Comparison of ENCODE assay signal across 9 cellular contexts in genomic region chr5:76402251-76402879, GRCh38. TPM values are rescaled to one million over a fixed set of nuclear protein-coding genes. Genes with fewer than 3 reads are reported as not detected.
DNase-seq lines count a peak whose midpoint lies in the region; ATAC-seq and TF ChIP-seq lines count a peak whose summit lies in the region.
"Had no signal": no experiment of that assay in that cellular context is flagged by ENCODE, and none has a peak within 500 bp of the region (broad histone marks: within the 10 kb centered on the region; RNA-seq: fewer than 3 reads in every experiment).

No MANE protein-coding gene starts in this region.

- H3K27me3 ChIP-seq in PC-3 (ENCODE audit: low read length) (peaks cover 67% of the 10 kb centered on the region), heart right ventricle (peaks cover 4 to 57% (median 29%) of the 10 kb centered on the region in 7 donors), sigmoid colon (peaks cover 9 to 30% (median 10%) of the 10 kb centered on the region in 3 donors)

- TF ChIP-seq POLR2A in sigmoid colon (IDR thresholded peaks at IDR 0.05): no peak

- BruUV-seq in PC-3 (replicated peaks; lab: Mats Ljungman, UMichigan): no TSS peak

- H3K4me3 Mint-ChIP-seq in activated T-helper 2 cell treated with anti-CD3 and anti-CD28 coated beads, Interferon-gamma antibody, Interleukin-2, Interleukin-4, amounts not matched to agents 10 μg/mL and 5 μg/mL and 100 μg/mL, durations not matched to agents 14 hours and 24 hours and 36 hours (ENCODE audit: low read depth): peak overlapping the region; percentile 95

- H3K36me3 ChIP-seq in PC-3 (ENCODE audit: low read depth, low read length): no peaks in the 10 kb centered on the region; the same call in 1 of the 2 replicates
- H3K36me3 ChIP-seq in heart right ventricle: no peaks in the 10 kb centered on the region
- H3K36me3 ChIP-seq in sigmoid colon: no peaks in the 10 kb centered on the region

- H3K4me3 ChIP-seq in PC-3 (ENCODE audit: low read length): peak overlapping the region; percentile 66
- peak overlapping the region in 9 of 10 donors; percentile 51 to 79 (median 64) for H3K4me3 ChIP-seq in heart right ventricle
- peak overlapping the region; percentile 33 to 63 (median 58) for H3K4me3 ChIP-seq in sigmoid colon

- H3K36me3 Mint-ChIP-seq in activated T-helper 2 cell treated with anti-CD3 and anti-CD28 coated beads, Interferon-gamma antibody, Interleukin-2, Interleukin-4, amounts not matched to agents 10 μg/mL and 5 μg/mL and 100 μg/mL, durations not matched to agents 14 hours and 24 hours and 36 hours (ENCODE audit: low read depth): peaks cover 10% of the 10 kb centered on the region

- no peaks in the 10 kb centered on the region for H3K4me1 ChIP-seq in PC-3 (ENCODE audit: insufficient read depth, low read length)
- H3K4me1 ChIP-seq in heart right ventricle: peaks cover 0 to 58% (median 19%) of the 10 kb centered on the region in 9 donors
- H3K4me1 ChIP-seq in sigmoid colon: peaks cover 0 to 21% (median 11%) of the 10 kb centered on the region in 4 donors

- no peak for TF ChIP-seq EP300 in sigmoid colon (IDR thresholded peaks at IDR 0.05)

- peak overlapping the region; percentile 94 for H3K27ac Mint-ChIP-seq in activated T-helper 2 cell treated with anti-CD3 and anti-CD28 coated beads, Interferon-gamma antibody, Interleukin-2, Interleukin-4, amounts not matched to agents 10 μg/mL and 5 μg/mL and 100 μg/mL, durations not matched to agents 14 hours and 24 hours and 36 hours

- peaks cover 43% of the 10 kb centered on the region for H3K4me1 Mint-ChIP-seq in activated T-helper 2 cell treated with anti-CD3 and anti-CD28 coated beads, Interferon-gamma antibody, Interleukin-2, Interleukin-4, amounts not matched to agents 10 μg/mL and 5 μg/mL and 100 μg/mL, durations not matched to agents 14 hours and 24 hours and 36 hours (ENCODE audit: low read depth)

- intact Hi-C loops in PC-3 (cut with micrococcal nuclease) (no loop called here), heart right ventricle (cut with DNase I) (loop anchor here in 5 of 10 donors (10.0 kb wide), 3 partner anchors 142 to 172 kb away; no protein-coding TSS in a partner anchor), sigmoid colon (cut with DNase I) (loop anchor here (2.0 to 5.0 kb wide), 2 partner anchors 140 to 180 kb away; no protein-coding TSS in a partner anchor)
- intact Hi-C loops in activated T-helper 2 cell treated with anti-CD3 and anti-CD28 coated beads, Interferon-gamma antibody, Interleukin-2, Interleukin-4, amounts not matched to agents 10 μg/mL and 5 μg/mL and 100 μg/mL, durations not matched to agents 14 hours and 24 hours and 36 hours (cut with micrococcal nuclease): loop anchor here (1.0 to 10.0 kb wide), 13 partner anchors 34 to 1065 kb away; partner anchors contain the start of genes AGGF1 and HMGCR

- H3K9ac ChIP-seq in PC-3 (ENCODE audit: low read length): no peak overlapping the region

- H3K9me3 Mint-ChIP-seq in activated T-helper 2 cell treated with anti-CD3 and anti-CD28 coated beads, Interferon-gamma antibody, Interleukin-2, Interleukin-4, amounts not matched to agents 10 μg/mL and 5 μg/mL and 100 μg/mL, durations not matched to agents 14 hours and 24 hours and 36 hours: no peaks in the 10 kb centered on the region

- H3K4me2 ChIP-seq in PC-3 (ENCODE audit: low read length): peak overlapping the region; percentile 88

- ATAC-seq in GM18520 (IDR thresholded peaks at IDR 0.05; ENCODE audit: unreplicated experiment) (peak; percentile 16), HG02973 (IDR thresholded peaks at IDR 0.05; ENCODE audit: unreplicated experiment) (peak; percentile 34), PC-3 (no peak), heart right ventricle (peak; percentile 44 to 77 (median 59))

- H3F3A ChIP-seq in PC-3 (ENCODE audit: low read length, unreplicated experiment): no peaks in the 10 kb centered on the region

- H3K27ac ChIP-seq in PC-3 (ENCODE audit: low read length) (no peak overlapping the region), heart right ventricle (peak overlapping the region in 7 of 10 donors; percentile 45 to 97 (median 52)), sigmoid colon (peak overlapping the region; percentile 54 to 77 (median 70))
- H3K27ac ChIP-seq: epithelial cell of prostate had no signal

- H4K20me1 ChIP-seq in PC-3 (ENCODE audit: low read length): no peaks in the 10 kb centered on the region

- POLR2A ChIA-PET in PC-3 (lab: Charles Lee; ENCODE audit: unreplicated experiment): no interaction called here

- DNase-seq in PC-3 (no peak), heart right ventricle (peak; percentile 27 to 46), sigmoid colon (no peak), globus pallidus (ENCODE audit: low spot score) (no peak), NCI-H146 (lab: John Stamatoyannopoulos, UW) (no peak)
- DNase-seq in activated T-helper 2 cell treated with anti-CD3 and anti-CD28 coated beads, Interferon-gamma antibody, Interleukin-2, Interleukin-4, amounts not matched to agents 10 μg/mL and 5 μg/mL and 100 μg/mL, durations not matched to agents 14 hours and 24 hours and 36 hours (ENCODE audit: low spot score): peak; percentile 76

- CTCF ChIA-PET in PC-3 (lab: Charles Lee): no interaction called here

- TF ChIP-seq CTCF in PC-3 (conservative IDR thresholded peaks at IDR 0.05; ENCODE audit: low read depth, low read length) (no peak), heart right ventricle (IDR thresholded peaks at IDR 0.05) (no peak), sigmoid colon (IDR thresholded peaks at IDR 0.05) (no peak)

- H3K9me2 ChIP-seq in PC-3 (replicated peaks; ENCODE audit: low read length): no peaks in the 10 kb centered on the region

- no peaks in the 10 kb centered on the region for H3K79me2 ChIP-seq in PC-3 (ENCODE audit: low read length)

- 3 to 4% methylated on average over 24 of the region's 24 CpGs for WGBS in heart right ventricle, 2 donors
- WGBS in sigmoid colon, 2 donors: 0 to 1% methylated on average over 24 of the region's 24 CpGs

- no peaks in the 10 kb centered on the region for H3K9me3 ChIP-seq in PC-3 (ENCODE audit: low read length)
- no peaks in the 10 kb centered on the region for H3K9me3 ChIP-seq in heart right ventricle
- H3K9me3 ChIP-seq in sigmoid colon: no peaks in the 10 kb centered on the region

- peak overlapping the region; percentile 71 for H2AFZ ChIP-seq in PC-3 (ENCODE audit: low read length)

- peaks cover 14% of the 10 kb centered on the region for H3K27me3 Mint-ChIP-seq in activated T-helper 2 cell treated with anti-CD3 and anti-CD28 coated beads, Interferon-gamma antibody, Interleukin-2, Interleukin-4, amounts not matched to agents 10 μg/mL and 5 μg/mL and 100 μg/mL, durations not matched to agents 14 hours and 24 hours and 36 hours (ENCODE audit: low read depth)

RNA-seq across cellular contexts. Expression of gene IQGAP2, which starts 0.7 kb away (rescaled TPM):
- total RNA-seq in PC-3 (2014; rRNA removed) (not detected in 2 replicates), heart right ventricle (10 to 100 TPM in 1 of 10 donors, 1 to 10 TPM in 9; 2.6 to 22.3 (median 5.3) TPM), sigmoid colon (10 to 100 TPM; 15.0 to 24.6 (median 16.3) TPM)
- total RNA-seq in activated T-helper 2 cell treated with anti-CD3 and anti-CD28 coated beads, Interferon-gamma antibody, Interleukin-2, Interleukin-4, amounts not matched to agents 10 μg/mL and 5 μg/mL and 100 μg/mL, durations not matched to agents 14 hours and 24 hours and 36 hours: 28.3 and 29.5 TPM in 2 replicates
- polyA plus RNA-seq in heart right ventricle (1 to 10 TPM; 2.5 to 3.1 TPM), sigmoid colon (10 to 100 TPM; 40.5 to 85.3 (median 67.3) TPM)

Comparison
In these comparisons a context has a peak if more than half of its experiments do, and no peak if none do; other contexts are left out.
1. DNase-seq: peak in activated T-helper 2 cell treated with anti-CD3 and anti-CD28 coated beads, Interferon-gamma antibody, Interleukin-2, Interleukin-4, amounts not matched to agents 10 μg/mL and 5 μg/mL and 100 μg/mL, durations not matched to agents 14 hours and 24 hours and 36 hours (single experiment) and heart right ventricle (2 of 2); none in PC-3 (single experiment), sigmoid colon (single experiment), globus pallidus (single experiment) and NCI-H146 (single experiment).
2. Peak in every context shown above with its lines, with median percentiles within 50 percentile points of each other: H3K4me3 ChIP-seq.